ENCODE assay signal across 19 cellular contexts in genomic region chr11:70005107-70005818, GRCh38.
A peak's percentile ranks its signal among the peaks of the same experiment; 100 is the strongest.
DNase-seq lines count a peak whose midpoint lies in the region; ATAC-seq, FAIRE-seq and TF ChIP-seq lines count a peak whose summit lies in the region.
"Had no signal": no experiment of that assay in that cellular context is flagged by ENCODE, and none has a peak within 500 bp of the region (broad histone marks: within the 10 kb centered on the region; RNA-seq: fewer than 3 reads in every experiment).

No MANE protein-coding gene starts in this region.

- no peak for TF ChIP-seq CTCF in AG09319 (IDR thresholded peaks at IDR 0.05; ENCODE audit: low read depth, low read length)
- TF ChIP-seq CTCF in K562 (IDR thresholded peaks at IDR 0.05 in 2 of 3, conservative IDR thresholded peaks at IDR 0.05 in 1 of 3; ENCODE audit: insufficient read depth in 2 of 3, low read depth in 1 of 3, low read length in 3 of 3): no peak
- no peak for TF ChIP-seq CTCF in vagina (IDR thresholded peaks at IDR 0.05)
- TF ChIP-seq CTCF in left lung (IDR thresholded peaks at IDR 0.05): no peak
- no peak for TF ChIP-seq CTCF in sigmoid colon (IDR thresholded peaks at IDR 0.05)

- POLR2A ChIA-PET in K562 (lab: Yijun Ruan, JAX): no interaction called here

- no peaks in the 10 kb centered on the region for H4K20me1 ChIP-seq in K562 (replicated peaks; ENCODE audit: control insufficient read depth, insufficient read depth, low read length)

- H3K9ac ChIP-seq in K562 (ENCODE audit: insufficient read depth in 1 of 2, low read depth in 2 of 2, low read length in 2 of 2): no peak overlapping the region
- H3K9ac ChIP-seq: neural progenitor cell had no signal

- H3K9me3 ChIP-seq in K562 (replicated peaks; ENCODE audit: control insufficient read depth, insufficient read depth, low read depth, low read length) (no peaks in the 10 kb centered on the region; the same call in 1 of the 2 replicates), vagina (no peaks in the 10 kb centered on the region), left lung (no peaks in the 10 kb centered on the region), sigmoid colon (no peaks in the 10 kb centered on the region)
- H3K9me3 ChIP-seq: upper lobe of right lung had no signal

- no peak overlapping the region for H3K4me3 Mint-ChIP-seq in stimulated activated naive B cell treated with anti-CD40 and anti-IgM and Interleukin-4, amounts not matched to agents 10 μg/mL and 1 μg/mL and 100 μg/mL, for 72 hours
- H3K4me3 Mint-ChIP-seq: activated CD4-positive, alpha-beta memory T cell treated with anti-CD3 and anti-CD28 coated beads for 36 hours; neural progenitor cell; stimulated activated memory B cell treated with anti-CD40 and anti-IgM and Interleukin-4, amounts not matched to agents 10 μg/mL and 1 μg/mL and 100 μg/mL, for 72 hours had no signal

- ATAC-seq in K562 (no peak), left lung (no peak)
- ATAC-seq in stimulated activated naive B cell treated with anti-CD40 and anti-IgM and Interleukin-4, amounts not matched to agents 10 μg/mL and 1 μg/mL and 100 μg/mL, for 72 hours (replicated peaks): no peak
- ATAC-seq: foreskin keratinocyte; stimulated activated memory B cell treated with anti-CD40 and anti-IgM and Interleukin-4, amounts not matched to agents 10 μg/mL and 1 μg/mL and 100 μg/mL, for 72 hours; upper lobe of right lung had no signal

- DNase-seq in AG09319 (ENCODE audit: extremely low read depth, low read depth) (peak; percentile 80), HS-5 (ENCODE audit: low read depth) (peak; percentile 25), K562 (ENCODE audit: extremely low read depth in 1 of 4, low spot score in 3 of 4) (no peak), lung microvascular endothelial cell (ENCODE audit: low read depth in 2 of 2) (peak; percentile 2 to 32), vagina (ENCODE audit: extremely low spot score in 2 of 2) (no peak), left lung (no peak), sigmoid colon (no peak)
- no peak for DNase-seq in stimulated activated naive B cell treated with anti-CD40 and anti-IgM and Interleukin-4, amounts not matched to agents 10 μg/mL and 1 μg/mL and 100 μg/mL, for 72 hours
- DNase-seq: activated CD4-positive, alpha-beta memory T cell treated with anti-CD3 and anti-CD28 coated beads for 36 hours; activated T-cell treated with anti-CD3 and anti-CD28 coated beads, Interleukin-2, amount 50 U/mL, for 48 hours; foreskin keratinocyte; NCI-H1417 treated with DMSO at 0.1 percent for 48 hours; NCI-H510A treated with DMSO at 0.1 percent for 48 hours had no signal

- H3K9me3 Mint-ChIP-seq in stimulated activated naive B cell treated with anti-CD40 and anti-IgM and Interleukin-4, amounts not matched to agents 10 μg/mL and 1 μg/mL and 100 μg/mL, for 72 hours: no peaks in the 10 kb centered on the region
- H3K9me3 Mint-ChIP-seq: activated CD4-positive, alpha-beta memory T cell treated with anti-CD3 and anti-CD28 coated beads for 36 hours; neural progenitor cell; stimulated activated memory B cell treated with anti-CD40 and anti-IgM and Interleukin-4, amounts not matched to agents 10 μg/mL and 1 μg/mL and 100 μg/mL, for 72 hours had no signal

- peaks cover 0 to 22% of the 10 kb centered on the region in 2 experiments; a peak in 2 of 5 replicates for H3K27me3 ChIP-seq in K562 (ENCODE audit: control insufficient read depth in 2 of 2, insufficient read depth in 2 of 2, low read length in 2 of 2)
- no peaks in the 10 kb centered on the region for H3K27me3 ChIP-seq in vagina
- no peaks in the 10 kb centered on the region for H3K27me3 ChIP-seq in left lung
- H3K27me3 ChIP-seq in sigmoid colon: peaks cover 0 to 4% (median 0%) of the 10 kb centered on the region in 3 donors
- H3K27me3 ChIP-seq: foreskin keratinocyte, upper lobe of right lung had no signal

- H3K27ac ChIP-seq in K562 (ENCODE audit: extremely low read depth, low read depth, low read length) (no peak overlapping the region), vagina (no peak overlapping the region), left lung (no peak overlapping the region), sigmoid colon (no peak overlapping the region)
- H3K27ac ChIP-seq: C4-2B, foreskin keratinocyte, neural progenitor cell, skin epidermis, upper lobe of right lung had no signal

- 3% methylated on average over 6 of the region's 6 CpGs for WGBS in K562 (ENCODE audit: insufficient coverage, low coverage, missing lambda C conversion rate)
- 59 to 61% methylated on average over 6 of the region's 6 CpGs for WGBS in sigmoid colon, 2 donors

- FAIRE-seq in K562 (lab: Jason Lieb, UNC): no peak
- FAIRE-seq: H1 had no signal

- no peak for TF ChIP-seq RAD21 in K562 (CRISPR knock-in tag; conservative IDR thresholded peaks at IDR 0.05 in 1 of 2, IDR thresholded peaks at IDR 0.05 in 1 of 2)

- H3K4me1 ChIP-seq in K562 (replicated peaks in 1 of 2; ENCODE audit: control insufficient read depth in 2 of 2, insufficient read depth in 2 of 2, low read length in 2 of 2) (no peaks in the 10 kb centered on the region; a peak in 2 of 5 replicates), vagina (no peaks in the 10 kb centered on the region), left lung (no peaks in the 10 kb centered on the region), sigmoid colon (no peaks in the 10 kb centered on the region)
- H3K4me1 ChIP-seq: foreskin keratinocyte, neural progenitor cell, upper lobe of right lung had no signal

- no peaks in the 10 kb centered on the region for H3K36me3 Mint-ChIP-seq in stimulated activated naive B cell treated with anti-CD40 and anti-IgM and Interleukin-4, amounts not matched to agents 10 μg/mL and 1 μg/mL and 100 μg/mL, for 72 hours
- H3K36me3 Mint-ChIP-seq: activated CD4-positive, alpha-beta memory T cell treated with anti-CD3 and anti-CD28 coated beads for 36 hours; neural progenitor cell; stimulated activated memory B cell treated with anti-CD40 and anti-IgM and Interleukin-4, amounts not matched to agents 10 μg/mL and 1 μg/mL and 100 μg/mL, for 72 hours had no signal

- no peak overlapping the region for H3K4me2 ChIP-seq in K562 (ENCODE audit: insufficient read depth, low read length)
- H3K4me2 ChIP-seq: neural progenitor cell had no signal

- BruUV-seq in K562 (replicated peaks; lab: Mats Ljungman, UMichigan): no TSS peak

- TF ChIP-seq POLR2A in K562 (conservative IDR thresholded peaks at IDR 0.05) (no peak), vagina (IDR thresholded peaks at IDR 0.05) (no peak), sigmoid colon (IDR thresholded peaks at IDR 0.05) (no peak)

- H3K4me1 Mint-ChIP-seq in stimulated activated naive B cell treated with anti-CD40 and anti-IgM and Interleukin-4, amounts not matched to agents 10 μg/mL and 1 μg/mL and 100 μg/mL, for 72 hours: peaks cover 0 to 8% of the 10 kb centered on the region in 2 donors
- H3K4me1 Mint-ChIP-seq: neural progenitor cell; stimulated activated memory B cell treated with anti-CD40 and anti-IgM and Interleukin-4, amounts not matched to agents 10 μg/mL and 1 μg/mL and 100 μg/mL, for 72 hours had no signal

- TF ChIP-seq EP300 in K562 (IDR thresholded peaks at IDR 0.05; ENCODE audit: low read length) (no peak), sigmoid colon (IDR thresholded peaks at IDR 0.05) (no peak)

- H3K4me3 ChIP-seq in K562: no peak overlapping the region
- H3K4me3 ChIP-seq in vagina: no peak overlapping the region
- H3K4me3 ChIP-seq in left lung: no peak overlapping the region
- no peak overlapping the region for H3K4me3 ChIP-seq in sigmoid colon
- H3K4me3 ChIP-seq: neural progenitor cell, skin epidermis, upper lobe of right lung had no signal

- H3K9me1 ChIP-seq in K562 (ENCODE audit: control insufficient read depth, insufficient read depth, low read length): no peaks in the 10 kb centered on the region

- CTCF ChIA-PET in K562 (lab: Yijun Ruan, JAX; ENCODE audit: low intra/inter-chr PET ratio): no interaction called here

- no peaks in the 10 kb centered on the region for H3K36me3 ChIP-seq in K562 (ENCODE audit: control insufficient read depth, insufficient read depth, low read length)
- H3K36me3 ChIP-seq in vagina: no peaks in the 10 kb centered on the region
- H3K36me3 ChIP-seq in left lung: no peaks in the 10 kb centered on the region
- H3K36me3 ChIP-seq in sigmoid colon: no peaks in the 10 kb centered on the region
- H3K36me3 ChIP-seq: neural progenitor cell, upper lobe of right lung had no signal

- intact Hi-C loops in K562 (cut with micrococcal nuclease) (no loop called here), vagina (cut with DNase I) (no loop called here), left lung (cut with DNase I) (no loop called here), sigmoid colon (cut with DNase I) (no loop called here)

- in situ Hi-C loops in K562 (cut with MboI): no loop called here

- H3K27ac Mint-ChIP-seq in stimulated activated naive B cell treated with anti-CD40 and anti-IgM and Interleukin-4, amounts not matched to agents 10 μg/mL and 1 μg/mL and 100 μg/mL, for 72 hours: no peak overlapping the region
- H3K27ac Mint-ChIP-seq: activated CD4-positive, alpha-beta memory T cell treated with anti-CD3 and anti-CD28 coated beads for 36 hours; neural progenitor cell; stimulated activated memory B cell treated with anti-CD40 and anti-IgM and Interleukin-4, amounts not matched to agents 10 μg/mL and 1 μg/mL and 100 μg/mL, for 72 hours had no signal

- no peak overlapping the region for H2AFZ ChIP-seq in K562 (ENCODE audit: low read depth, low read length)
- H2AFZ ChIP-seq: neural progenitor cell had no signal

- no peaks in the 10 kb centered on the region for H3K27me3 Mint-ChIP-seq in stimulated activated naive B cell treated with anti-CD40 and anti-IgM and Interleukin-4, amounts not matched to agents 10 μg/mL and 1 μg/mL and 100 μg/mL, for 72 hours

- H3K79me2 ChIP-seq in K562 (ENCODE audit: control insufficient read depth, insufficient read depth, low read length): no peaks in the 10 kb centered on the region

Comparison
In these comparisons a context has a peak if more than half of its experiments do, and no peak if none do; other contexts are left out.
1. DNase-seq: peak in AG09319 (single experiment), HS-5 (single experiment) and lung microvascular endothelial cell (2 of 2); none in K562 (0 of 4), stimulated activated naive B cell treated with anti-CD40 and anti-IgM and Interleukin-4, amounts not matched to agents 10 μg/mL and 1 μg/mL and 100 μg/mL, for 72 hours (single experiment), vagina (0 of 2), left lung (0 of 2) and sigmoid colon (single experiment).